Comparison of ENCODE assay signal across 8 cellular contexts in genomic region chr1:221439008-221439733, GRCh38.
DNase-seq lines count a peak whose midpoint lies in the region; ATAC-seq and TF ChIP-seq lines count a peak whose summit lies in the region.

No MANE protein-coding gene starts in this region.

- no peaks in the 10 kb centered on the region for H3K9me3 ChIP-seq in uterus

- no peaks in the 10 kb centered on the region for H3K27me3 ChIP-seq in uterus

- TF ChIP-seq CTCF in GM12865 (IDR thresholded peaks at IDR 0.05; ENCODE audit: insufficient read depth, low read depth, low read length, missing control alignments): no peak
- TF ChIP-seq CTCF in uterus (IDR thresholded peaks at IDR 0.05): no peak

- TF ChIP-seq POLR2A in uterus (IDR thresholded peaks at IDR 0.05): no peak

- peak; percentile 82 for ATAC-seq in HG02571 (IDR thresholded peaks at IDR 0.05; ENCODE audit: unreplicated experiment)
- ATAC-seq in stimulated activated naive CD8-positive, alpha-beta T cell treated with anti-CD3 and anti-CD28 coated beads, Interleukin-15, Interleukin-2, amounts not matched to agents 100 U/mL and 50 U/mL, for 24 hours: peak; percentile 94

- H3K27ac ChIP-seq in uterus: no peak overlapping the region

- DNase-seq in GM12865 (ENCODE audit: low read depth) (peak; percentile 77), NCI-H69 (lab: John Stamatoyannopoulos, UW) (peak; percentile 12), kidney tubule cell (ENCODE audit: low spot score) (peak; percentile 99), uterus (no peak), NCI-H2196 treated with DMSO at 0.1 percent for 48 hours (lab: John Stamatoyannopoulos, UW; ENCODE audit: unreplicated experiment) (no peak)
- peak; percentile 15 to 49 for DNase-seq in activated T-helper 1 cell treated with anti-CD3 and anti-CD28 coated beads, Interleukin-2, amount 50 U/mL, for 16 hours (ENCODE audit: low read depth in 1 of 2, low spot score in 1 of 2)
- DNase-seq in stimulated activated naive CD8-positive, alpha-beta T cell treated with anti-CD3 and anti-CD28 coated beads, Interleukin-15, Interleukin-2, amounts not matched to agents 100 U/mL and 50 U/mL, for 24 hours: peak; percentile 60

- H3K4me1 ChIP-seq in uterus: no peaks in the 10 kb centered on the region

- no peak overlapping the region for H3K4me3 ChIP-seq in GM12865 (ENCODE audit: low read depth, low read length)
- no peak overlapping the region for H3K4me3 ChIP-seq in uterus

- H3K36me3 ChIP-seq in uterus: no peaks in the 10 kb centered on the region

- intact Hi-C loops in uterus (cut with DNase I; ENCODE audit: low total_unique reads): loop anchor here (10.0 kb wide), 2 partner anchors 174 to 564 kb away; partner anchors contain the start of gene HLX

Comparison
In these comparisons a context has a peak if more than half of its experiments do, and no peak if none do; other contexts are left out.
1. DNase-seq: peak in GM12865 (single experiment), NCI-H69 (single experiment), activated T-helper 1 cell treated with anti-CD3 and anti-CD28 coated beads, Interleukin-2, amount 50 U/mL, for 16 hours (2 of 2), kidney tubule cell (single experiment) and stimulated activated naive CD8-positive, alpha-beta T cell treated with anti-CD3 and anti-CD28 coated beads, Interleukin-15, Interleukin-2, amounts not matched to agents 100 U/mL and 50 U/mL, for 24 hours (single experiment); none in uterus (0 of 2) and NCI-H2196 treated with DMSO at 0.1 percent for 48 hours (single experiment).